In genomic region chr16:1492923-1493745, GRCh38 we compare ENCODE assay signal across 1 cellular context.
TF ChIP-seq lines count a peak whose summit lies in the region.

Gene TELO2, plus strand, starts transcription at chr16:1493360. Its CDS starts 922 bp downstream, at chr16:1494282.

TF ChIP-seq in K562, 482 proteins besides CTCF, POLR2A, EP300 and RAD21 (continued from another document and continues in another):
- TF ChIP-seq NR2C1 (IDR thresholded peaks at IDR 0.05) (peak; percentile 93), NR2C1 (tag; IDR thresholded peaks at IDR 0.05) (peak; percentile 95), ETV1 (tag; conservative IDR thresholded peaks at IDR 0.05; ENCODE audit: low read depth) (peak; percentile 71), SMARCB1 (IDR thresholded peaks at IDR 0.05; ENCODE audit: insufficient read length, low read depth) (no peak), CREBBP (IDR thresholded peaks at IDR 0.05; ENCODE audit: low read depth, low read length) (no peak), TEAD1 (CRISPR knock-in tag; IDR thresholded peaks at IDR 0.05) (peak; percentile 35 to 86; a peak in 2 of 4 replicates), ZBTB40 (IDR thresholded peaks at IDR 0.05) (no peak), ZBTB40 (CRISPR knock-in tag; IDR thresholded peaks at IDR 0.05) (no peak), PHB2 (IDR thresholded peaks at IDR 0.05; ENCODE audit: low read depth) (no peak), SOX6 (IDR thresholded peaks at IDR 0.05) (peak; percentile 75), CREM (IDR thresholded peaks at IDR 0.05; ENCODE audit: low read depth) (peak; percentile 37; the same call in 1 of the 2 replicates), TRIM28 (IDR thresholded peaks at IDR 0.05) (no peak), KLF13 (tag; IDR thresholded peaks at IDR 0.05; ENCODE audit: borderline replicate concordance, low read depth) (peak; percentile 41; the same call in 1 of the 2 replicates), PREB (CRISPR knock-in tag; IDR thresholded peaks at IDR 0.05) (no peak), ZNF318 (IDR thresholded peaks at IDR 0.05; ENCODE audit: borderline replicate concordance in 1 of 2, low read depth in 1 of 2) (no peak), RBM22 (IDR thresholded peaks at IDR 0.05; ENCODE audit: low read depth, low read length, poor library complexity, severe bottlenecking) (peak; percentile 22), NFIX (CRISPR knock-in tag; IDR thresholded peaks at IDR 0.05; ENCODE audit: low read depth) (no peak), YBX1 (IDR thresholded peaks at IDR 0.05) (no peak), RFX5 (IDR thresholded peaks at IDR 0.05; ENCODE audit: low read depth, low read length) (no peak), ERF (CRISPR knock-in tag; IDR thresholded peaks at IDR 0.05) (0 out of 2 replicates have a peak, but pooled peaks have one; percentile 11), FOXJ2 (tag; IDR thresholded peaks at IDR 0.05) (no peak), TARDBP (IDR thresholded peaks at IDR 0.05) (no peak)
- TF ChIP-seq, protein P1, sequence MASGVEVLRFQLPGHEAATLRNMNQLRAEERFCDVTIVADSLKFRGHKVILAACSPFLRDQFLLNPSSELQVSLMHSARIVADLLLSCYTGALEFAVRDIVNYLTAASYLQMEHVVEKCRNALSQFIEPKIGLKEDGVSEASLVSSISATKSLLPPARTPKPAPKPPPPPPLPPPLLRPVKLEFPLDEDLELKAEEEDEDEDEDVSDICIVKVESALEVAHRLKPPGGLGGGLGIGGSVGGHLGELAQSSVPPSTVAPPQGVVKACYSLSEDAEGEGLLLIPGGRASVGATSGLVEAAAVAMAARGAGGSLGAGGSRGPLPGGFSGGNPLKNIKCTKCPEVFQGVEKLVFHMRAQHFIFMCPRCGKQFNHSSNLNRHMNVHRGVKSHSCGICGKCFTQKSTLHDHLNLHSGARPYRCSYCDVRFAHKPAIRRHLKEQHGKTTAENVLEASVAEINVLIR (CRISPR knock-in tag; IDR thresholded peaks at IDR 0.05), result no peak
- TF ChIP-seq, protein P2, sequence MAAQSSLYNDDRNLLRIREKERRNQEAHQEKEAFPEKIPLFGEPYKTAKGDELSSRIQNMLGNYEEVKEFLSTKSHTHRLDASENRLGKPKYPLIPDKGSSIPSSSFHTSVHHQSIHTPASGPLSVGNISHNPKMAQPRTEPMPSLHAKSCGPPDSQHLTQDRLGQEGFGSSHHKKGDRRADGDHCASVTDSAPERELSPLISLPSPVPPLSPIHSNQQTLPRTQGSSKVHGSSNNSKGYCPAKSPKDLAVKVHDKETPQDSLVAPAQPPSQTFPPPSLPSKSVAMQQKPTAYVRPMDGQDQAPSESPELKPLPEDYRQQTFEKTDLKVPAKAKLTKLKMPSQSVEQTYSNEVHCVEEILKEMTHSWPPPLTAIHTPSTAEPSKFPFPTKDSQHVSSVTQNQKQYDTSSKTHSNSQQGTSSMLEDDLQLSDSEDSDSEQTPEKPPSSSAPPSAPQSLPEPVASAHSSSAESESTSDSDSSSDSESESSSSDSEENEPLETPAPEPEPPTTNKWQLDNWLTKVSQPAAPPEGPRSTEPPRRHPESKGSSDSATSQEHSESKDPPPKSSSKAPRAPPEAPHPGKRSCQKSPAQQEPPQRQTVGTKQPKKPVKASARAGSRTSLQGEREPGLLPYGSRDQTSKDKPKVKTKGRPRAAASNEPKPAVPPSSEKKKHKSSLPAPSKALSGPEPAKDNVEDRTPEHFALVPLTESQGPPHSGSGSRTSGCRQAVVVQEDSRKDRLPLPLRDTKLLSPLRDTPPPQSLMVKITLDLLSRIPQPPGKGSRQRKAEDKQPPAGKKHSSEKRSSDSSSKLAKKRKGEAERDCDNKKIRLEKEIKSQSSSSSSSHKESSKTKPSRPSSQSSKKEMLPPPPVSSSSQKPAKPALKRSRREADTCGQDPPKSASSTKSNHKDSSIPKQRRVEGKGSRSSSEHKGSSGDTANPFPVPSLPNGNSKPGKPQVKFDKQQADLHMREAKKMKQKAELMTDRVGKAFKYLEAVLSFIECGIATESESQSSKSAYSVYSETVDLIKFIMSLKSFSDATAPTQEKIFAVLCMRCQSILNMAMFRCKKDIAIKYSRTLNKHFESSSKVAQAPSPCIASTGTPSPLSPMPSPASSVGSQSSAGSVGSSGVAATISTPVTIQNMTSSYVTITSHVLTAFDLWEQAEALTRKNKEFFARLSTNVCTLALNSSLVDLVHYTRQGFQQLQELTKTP (IDR thresholded peaks at IDR 0.05; ENCODE audit: low read depth in 1 of 2, partially characterized antibody in 2 of 2), result peak in 1 of 2 experiments; percentile 23
- TF ChIP-seq, protein P3, sequence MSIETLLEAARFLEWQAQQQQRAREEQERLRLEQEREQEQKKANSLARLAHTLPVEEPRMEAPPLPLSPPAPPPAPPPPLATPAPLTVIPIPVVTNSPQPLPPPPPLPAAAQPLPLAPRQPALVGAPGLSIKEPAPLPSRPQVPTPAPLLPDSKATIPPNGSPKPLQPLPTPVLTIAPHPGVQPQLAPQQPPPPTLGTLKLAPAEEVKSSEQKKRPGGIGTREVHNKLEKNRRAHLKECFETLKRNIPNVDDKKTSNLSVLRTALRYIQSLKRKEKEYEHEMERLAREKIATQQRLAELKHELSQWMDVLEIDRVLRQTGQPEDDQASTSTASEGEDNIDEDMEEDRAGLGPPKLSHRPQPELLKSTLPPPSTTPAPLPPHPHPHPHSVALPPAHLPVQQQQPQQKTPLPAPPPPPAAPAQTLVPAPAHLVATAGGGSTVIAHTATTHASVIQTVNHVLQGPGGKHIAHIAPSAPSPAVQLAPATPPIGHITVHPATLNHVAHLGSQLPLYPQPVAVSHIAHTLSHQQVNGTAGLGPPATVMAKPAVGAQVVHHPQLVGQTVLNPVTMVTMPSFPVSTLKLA (conservative IDR thresholded peaks at IDR 0.05), result peak; percentile 98 to 99
- TF ChIP-seq, protein P4, sequence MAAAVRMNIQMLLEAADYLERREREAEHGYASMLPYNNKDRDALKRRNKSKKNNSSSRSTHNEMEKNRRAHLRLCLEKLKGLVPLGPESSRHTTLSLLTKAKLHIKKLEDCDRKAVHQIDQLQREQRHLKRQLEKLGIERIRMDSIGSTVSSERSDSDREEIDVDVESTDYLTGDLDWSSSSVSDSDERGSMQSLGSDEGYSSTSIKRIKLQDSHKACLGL (CRISPR knock-in tag; IDR thresholded peaks at IDR 0.05; ENCODE audit: borderline replicate concordance, poor library complexity, severe bottlenecking), result peak; percentile 45
